8 cellular contexts compared by ENCODE assay signal in genomic region chr10:79826131-79826495, GRCh38. TPM values are rescaled to one million over a fixed set of nuclear protein-coding genes. Genes with fewer than 3 reads are reported as not detected.
DNase-seq lines count a peak whose midpoint lies in the region; ATAC-seq and TF ChIP-seq lines count a peak whose summit lies in the region.
"Not testable (repeated sequence)": the region's sequence is repeated elsewhere in the genome, so short reads cannot be mapped to it uniquely, and the experiment has no call there.

No MANE protein-coding gene starts in this region.

- H3K4me1 ChIP-seq in HUES48 (ENCODE audit: control insufficient read depth, insufficient read depth, low read length); adrenal gland (replicated peaks in 1 of 2); osteoblast (ENCODE audit: insufficient read depth, low read length); subcutaneous abdominal adipose tissue (ENCODE audit: control insufficient read depth in 5 of 5, insufficient read depth in 5 of 5, low read length in 5 of 5): not testable (repeated sequence)
- peaks cover 4 to 24% (median 14%) of the 10 kb centered on the region in 4 donors for H3K4me1 ChIP-seq in esophagus muscularis mucosa

- not testable (repeated sequence) for H3K4me2 ChIP-seq in osteoblast (ENCODE audit: insufficient read depth, low read length)

- not testable (repeated sequence) for H3K9me3 ChIP-seq in CD4-positive, alpha-beta T cell (ENCODE audit: control insufficient read depth, low read length); HUES48 (ENCODE audit: control insufficient read depth, insufficient read depth, low read length); adrenal gland (replicated peaks in 1 of 3); esophagus muscularis mucosa; osteoblast (ENCODE audit: low read depth, low read length); subcutaneous abdominal adipose tissue (ENCODE audit: control insufficient read depth in 5 of 5, low read length in 5 of 5)

- not testable (repeated sequence) for H3K27me3 Mint-ChIP-seq in CD4-positive, alpha-beta T cell; T-helper 1 cell treated with Interleukin-12 subunit alpha and Interleukin-12 subunit beta and Interleukin-4 antibody, amounts not matched to agents 30 μg/mL and 1 μg/mL, for 36 hours (ENCODE audit: low read depth)

- WGBS in adrenal gland, 4 donors, result 0% methylated on average over 6 to 38 of the region's 44 CpGs; no CpG with 5 or more reads in 2 of the 4 donors
- no CpG with 5 or more reads among the region's 44 CpGs for WGBS in esophagus muscularis mucosa

- not testable (repeated sequence) for TF ChIP-seq POLR2A in adrenal gland (IDR thresholded peaks at IDR 0.05); esophagus muscularis mucosa (IDR thresholded peaks at IDR 0.05; ENCODE audit: low read depth)

- not testable (repeated sequence) for H3K9me3 Mint-ChIP-seq in CD4-positive, alpha-beta T cell; T-helper 1 cell treated with Interleukin-12 subunit alpha and Interleukin-12 subunit beta and Interleukin-4 antibody, amounts not matched to agents 30 μg/mL and 1 μg/mL, for 36 hours

- intact Hi-C loops in CD4-positive, alpha-beta T cell (cut with DNase I, micrococcal nuclease); adrenal gland (cut with DNase I); esophagus muscularis mucosa (cut with DNase I): not testable (repeated sequence)

- not testable (repeated sequence) for H2AFZ ChIP-seq in osteoblast (ENCODE audit: low read length)

- CTCF ChIA-PET in CD4-positive, alpha-beta T cell (lab: Charles Lee), result not testable (repeated sequence)

- H3K36me3 Mint-ChIP-seq in CD4-positive, alpha-beta T cell (ENCODE audit: low read depth); T-helper 1 cell treated with Interleukin-12 subunit alpha and Interleukin-12 subunit beta and Interleukin-4 antibody, amounts not matched to agents 30 μg/mL and 1 μg/mL, for 36 hours (ENCODE audit: low read depth): not testable (repeated sequence)

- POLR2A ChIA-PET in CD4-positive, alpha-beta T cell (lab: Charles Lee), result not testable (repeated sequence)

- not testable (repeated sequence) for H3K9ac ChIP-seq in HUES48 (ENCODE audit: low read depth, low read length); subcutaneous abdominal adipose tissue (ENCODE audit: low read length in 5 of 5)

- H3K4me3 ChIP-seq in HUES48 (ENCODE audit: low read depth, low read length) (peak overlapping the region; percentile 70; the same call in 1 of the 2 replicates), adrenal gland (peak overlapping the region in 3 of 4 donors; percentile 4 to 82 (median 68)), esophagus muscularis mucosa (peak overlapping the region; percentile 57 to 69 (median 58)), osteoblast (ENCODE audit: insufficient read depth, low read length) (peak overlapping the region; percentile 70), subcutaneous abdominal adipose tissue (ENCODE audit: low read depth in 1 of 5, low read length in 5 of 5) (peak overlapping the region in 2 of 5 donors; percentile 34 to 53)

- H3K4me1 Mint-ChIP-seq in CD4-positive, alpha-beta T cell (ENCODE audit: low read depth), result peaks cover 31% of the 10 kb centered on the region
- H3K4me1 Mint-ChIP-seq in T-helper 1 cell treated with Interleukin-12 subunit alpha and Interleukin-12 subunit beta and Interleukin-4 antibody, amounts not matched to agents 30 μg/mL and 1 μg/mL, for 36 hours (ENCODE audit: low read depth), result peaks cover 23% of the 10 kb centered on the region

- peak overlapping the region; percentile 87 for H3K27ac Mint-ChIP-seq in CD4-positive, alpha-beta T cell
- H3K27ac Mint-ChIP-seq in T-helper 1 cell treated with Interleukin-12 subunit alpha and Interleukin-12 subunit beta and Interleukin-4 antibody, amounts not matched to agents 30 μg/mL and 1 μg/mL, for 36 hours, result not testable (repeated sequence)

- not testable (repeated sequence) for H3K27me3 ChIP-seq in CD4-positive, alpha-beta T cell (ENCODE audit: control insufficient read depth, insufficient read depth, low read length); HUES48 (ENCODE audit: control insufficient read depth, insufficient read depth, low read length); adrenal gland; esophagus muscularis mucosa; osteoblast (ENCODE audit: insufficient read depth, low read length); subcutaneous abdominal adipose tissue (ENCODE audit: control insufficient read depth in 5 of 5, insufficient read depth in 4 of 5, low read length in 5 of 5)

- peak overlapping the region; percentile 91 for H3K4me3 Mint-ChIP-seq in CD4-positive, alpha-beta T cell
- peak overlapping the region; percentile 83 for H3K4me3 Mint-ChIP-seq in T-helper 1 cell treated with Interleukin-12 subunit alpha and Interleukin-12 subunit beta and Interleukin-4 antibody, amounts not matched to agents 30 μg/mL and 1 μg/mL, for 36 hours

- peak overlapping the region; percentile 50 for H3K27ac ChIP-seq in CD4-positive, alpha-beta T cell (ENCODE audit: low read depth, low read length)
- peak overlapping the region; percentile 88 for H3K27ac ChIP-seq in HUES48 (ENCODE audit: low read depth, low read length)
- peak overlapping the region in 4 of 5 donors; percentile 62 to 95 (median 82) for H3K27ac ChIP-seq in adrenal gland
- H3K27ac ChIP-seq in esophagus muscularis mucosa (replicated peaks in 1 of 4), result peak overlapping the region; percentile 81 to 91 (median 88)
- peak overlapping the region; percentile 33 for H3K27ac ChIP-seq in osteoblast (ENCODE audit: low read depth, low read length)
- peak overlapping the region; percentile 57 for H3K27ac ChIP-seq in subcutaneous abdominal adipose tissue (ENCODE audit: low read depth, low read length)

- not testable (repeated sequence) for H4K20me1 ChIP-seq in osteoblast (ENCODE audit: insufficient read depth, low read length)

- not testable (repeated sequence) for ATAC-seq in CD4-positive, alpha-beta T cell (ENCODE audit: poor library complexity); left lobe of liver

- not testable (repeated sequence) for DNase-seq in CD4-positive, alpha-beta T cell; esophagus muscularis mucosa (ENCODE audit: extremely low spot score); osteoblast (ENCODE audit: insufficient read length, low spot score, missing footprints)
- DNase-seq in adrenal gland (peak in 3 of 7 donors; percentile 17 to 55 (median 21)), left lobe of liver (ENCODE audit: low spot score) (peak; percentile 41)

- TF ChIP-seq CTCF in CD4-positive, alpha-beta T cell (IDR thresholded peaks at IDR 0.05); adrenal gland (IDR thresholded peaks at IDR 0.05); osteoblast (IDR thresholded peaks at IDR 0.05; ENCODE audit: extremely low read depth, low read depth, low read length): not testable (repeated sequence)
- peak in 1 of 3 experiments; percentile 3 for TF ChIP-seq CTCF in esophagus muscularis mucosa (IDR thresholded peaks at IDR 0.05)

- peaks cover 17% of the 10 kb centered on the region for H3K79me2 ChIP-seq in osteoblast (ENCODE audit: insufficient read depth, low read length)

- TF ChIP-seq EP300 in esophagus muscularis mucosa (IDR thresholded peaks at IDR 0.05), result not testable (repeated sequence)

- H3K36me3 ChIP-seq in HUES48 (ENCODE audit: control insufficient read depth, insufficient read depth, low read length); adrenal gland (replicated peaks in 1 of 2); esophagus muscularis mucosa; osteoblast (ENCODE audit: insufficient read depth, low read length); subcutaneous abdominal adipose tissue (ENCODE audit: control insufficient read depth in 5 of 5, insufficient read depth in 5 of 5, low read length in 5 of 5): not testable (repeated sequence)

RNA-seq across cellular contexts. Expression of gene NUTM2E, which starts 0.4 kb away (rescaled TPM):
- total RNA-seq in CD4-positive, alpha-beta T cell, result 1 to 10 TPM in 1 of 2 experiments, under 1 TPM in 1; 0.99 to 1.6 TPM
- total RNA-seq in adrenal gland (under 1 TPM in 1 of 8 donors, not detected in 7; 0.12 TPM), esophagus muscularis mucosa (not detected), left lobe of liver (0.08 TPM), osteoblast (not detected in 2 replicates)
- polyA plus RNA-seq in adrenal gland, result under 1 TPM in 1 of 3 donors, not detected in 2; 0.30 TPM

Comparison
In these comparisons a context has a peak if more than half of its experiments do, and no peak if none do; other contexts are left out.
1. H3K27ac ChIP-seq: peak in every context shown above with its lines; median percentile 88 in HUES48; 88 in esophagus muscularis mucosa; 82 in adrenal gland; 57 in subcutaneous abdominal adipose tissue; 50 in CD4-positive, alpha-beta T cell; 33 in osteoblast.